38 cellular contexts compared by ENCODE assay signal in genomic region chr11:5228124-5228523, GRCh38. TPM values are rescaled to one million over a fixed set of nuclear protein-coding genes. Genes with fewer than 3 reads are reported as not detected.
"Had no signal": no experiment of that assay in that cellular context is flagged by ENCODE, and none has a peak within 500 bp of the region (broad histone marks: within the 10 kb centered on the region; RNA-seq: fewer than 3 reads in every experiment).

No MANE protein-coding gene starts in this region.

- H3K27me3 Mint-ChIP-seq: activated CD4-positive, alpha-beta memory T cell treated with anti-CD3 and anti-CD28 coated beads for 36 hours; activated CD4-positive, alpha-beta T cell treated with anti-CD3 and anti-CD28 coated beads, Interleukin-2, amount 10 ng/mL, durations not matched to agents 24 days and 14 days had no signal

- H3K4me1 ChIP-seq: adrenal gland, body of pancreas, breast epithelium had no signal

- DNase-seq: activated B cell treated with CpG ODN at 0.5 μM for 24 hours; activated CD4-positive, alpha-beta memory T cell treated with anti-CD3 and anti-CD28 coated beads for 36 hours; activated CD4-positive, alpha-beta T cell treated with anti-CD3 and anti-CD28 coated beads for 4 hours; activated CD4-positive, alpha-beta T cell treated with anti-CD3 and anti-CD28 coated beads, Interleukin-2, amount 10 ng/mL, durations not matched to agents 24 days and 14 days; activated CD4-positive, alpha-beta T cell treated with anti-CD3 and anti-CD28 coated beads, Interleukin-2, amount 50 U/mL, for 1 hour; activated CD4-positive, alpha-beta T cell treated with anti-CD3 and anti-CD28 coated beads, Interleukin-2, amount 50 U/mL, for 4 hours; activated CD4-positive, CD25-positive, alpha-beta regulatory T cell treated with anti-CD3 and anti-CD28 coated beads, Interleukin-2, amount 50 U/mL, for 72 hours; activated CD8-positive, alpha-beta memory T cell treated with anti-CD3 and anti-CD28 coated beads, Interleukin-2, amount 50 U/mL, for 4 hours; activated CD8-positive, alpha-beta T cell treated with anti-CD3 and anti-CD28 coated beads for 36 hours; activated effector memory CD4-positive, alpha-beta T cell treated with anti-CD3 and anti-CD28 coated beads, Interleukin-2, amount 50 U/mL, for 16 hours; activated gamma-delta T cell treated with Interleukin-2 at 50 U/mL for 16 hours; activated naive CD4-positive, alpha-beta T cell; activated naive CD4-positive, alpha-beta T cell treated with anti-CD3 and anti-CD28 coated beads for 36 hours; activated naive CD4-positive, alpha-beta T cell treated with anti-CD3 and anti-CD28 coated beads, Interleukin-2, amount 50 U/mL, for 16 hours; activated naive CD8-positive, alpha-beta T cell treated with anti-CD3 and anti-CD28 coated beads for 36 hours; activated T-cell treated with anti-CD3 and anti-CD28 coated beads for 4 hours; activated T-cell treated with anti-CD3 and anti-CD28 coated beads, Interleukin-2, amount 50 U/mL, for 1 hour; activated T-cell treated with anti-CD3 and anti-CD28 coated beads, Interleukin-2, amount 50 U/mL, for 4 hours; activated T-cell treated with anti-CD3 and anti-CD28 coated beads, Interleukin-2, amount 50 U/mL, for 72 hours; adrenal gland; amniotic stem cell; aorta; body of pancreas; brain microvascular endothelial cell; central memory CD4-positive, alpha-beta T cell; T-helper 2 cell; T-helper 9 cell had no signal

- H3K4me3 ChIP-seq: adrenal gland, body of pancreas, breast epithelium had no signal

- H3K4me1 Mint-ChIP-seq: activated B cell treated with CpG ODN at 0.5 μM for 24 hours; activated CD4-positive, alpha-beta T cell treated with anti-CD3 and anti-CD28 coated beads, Interleukin-2, amount 10 ng/mL, durations not matched to agents 24 days and 14 days; activated naive CD8-positive, alpha-beta T cell treated with anti-CD3 and anti-CD28 coated beads for 36 hours; activated T-helper 17 cell treated with anti-CD3 and anti-CD28 coated beads, Interleukin-2, amount 50 U/mL, for 72 hours had no signal

- ATAC-seq: activated CD8-positive, alpha-beta T cell treated with anti-CD3 and anti-CD28 coated beads for 36 hours; activated naive CD4-positive, alpha-beta T cell treated with anti-CD3 and anti-CD28 coated beads, Interleukin-2, amount 50 U/mL, for 72 hours; activated T-cell treated with anti-CD3 and anti-CD28 coated beads, Interleukin-2, amount 50 U/mL, for 4 hours; activated T-cell treated with anti-CD3 and anti-CD28 coated beads, Interleukin-2, amount 50 U/mL, for 72 hours; activated T-helper 17 cell treated with anti-CD3 and anti-CD28 coated beads, Interleukin-2, amount 50 U/mL, for 72 hours; body of pancreas had no signal

- H3K9me3 Mint-ChIP-seq: activated B cell treated with CpG ODN at 0.5 μM for 24 hours; activated CD4-positive, alpha-beta memory T cell treated with anti-CD3 and anti-CD28 coated beads for 36 hours; activated CD4-positive, alpha-beta T cell treated with anti-CD3 and anti-CD28 coated beads, Interleukin-2, amount 10 ng/mL, durations not matched to agents 24 days and 14 days; activated CD8-positive, alpha-beta T cell treated with anti-CD3 and anti-CD28 coated beads for 36 hours; activated naive CD4-positive, alpha-beta T cell treated with anti-CD3 and anti-CD28 coated beads for 36 hours; activated naive CD4-positive, alpha-beta T cell treated with anti-CD3 and anti-CD28 coated beads, Interleukin-2, amount 50 U/mL, for 72 hours; activated naive CD8-positive, alpha-beta T cell treated with anti-CD3 and anti-CD28 coated beads for 36 hours; activated T-cell treated with anti-CD3 and anti-CD28 coated beads, Interleukin-2, amount 50 U/mL, for 4 hours; activated T-cell treated with anti-CD3 and anti-CD28 coated beads, Interleukin-2, amount 50 U/mL, for 72 hours; activated T-helper 1 cell treated with anti-CD3 and anti-CD28 coated beads, Interleukin-12 subunit alpha, Interleukin-12 subunit beta, Interleukin-2, Interleukin-4 antibody, amounts not matched to agents 30 ng/mL and 10 ng/mL and 1 ng/mL, durations not matched to agents 14 hours and 24 hours and 36 hours; activated T-helper 17 cell treated with anti-CD3 and anti-CD28 coated beads, Interleukin-2, amount 50 U/mL, for 72 hours; T-helper 1 cell treated with Interleukin-12 subunit alpha and Interleukin-12 subunit beta and Interleukin-4 antibody, amounts not matched to agents 30 μg/mL and 1 μg/mL, for 36 hours; T-helper 2 cell treated with Interferon-gamma antibody and Interleukin-4, amounts not matched to agents 5 μg/mL and 100 μg/mL, for 36 hours had no signal

- H3K27ac ChIP-seq: adrenal gland, body of pancreas, brain microvascular endothelial cell, breast epithelium, VCaP had no signal

- H3K36me3 ChIP-seq: adrenal gland, brain microvascular endothelial cell, breast epithelium had no signal

- H3K27me3 ChIP-seq: adrenal gland, body of pancreas, brain microvascular endothelial cell, breast epithelium had no signal

- H3K36me3 Mint-ChIP-seq: activated CD4-positive, alpha-beta memory T cell treated with anti-CD3 and anti-CD28 coated beads for 36 hours; activated naive CD4-positive, alpha-beta T cell treated with anti-CD3 and anti-CD28 coated beads, Interleukin-2, amount 50 U/mL, for 72 hours; activated naive CD8-positive, alpha-beta T cell treated with anti-CD3 and anti-CD28 coated beads for 36 hours had no signal

- H3K4me3 Mint-ChIP-seq: activated B cell treated with CpG ODN at 0.5 μM for 24 hours; activated CD4-positive, alpha-beta memory T cell treated with anti-CD3 and anti-CD28 coated beads for 36 hours; activated CD4-positive, alpha-beta T cell treated with anti-CD3 and anti-CD28 coated beads, Interleukin-2, amount 10 ng/mL, durations not matched to agents 24 days and 14 days; activated CD8-positive, alpha-beta T cell treated with anti-CD3 and anti-CD28 coated beads for 36 hours; activated naive CD4-positive, alpha-beta T cell treated with anti-CD3 and anti-CD28 coated beads for 36 hours; activated naive CD8-positive, alpha-beta T cell treated with anti-CD3 and anti-CD28 coated beads for 36 hours; activated T-cell treated with anti-CD3 and anti-CD28 coated beads, Interleukin-2, amount 50 U/mL, for 4 hours; activated T-cell treated with anti-CD3 and anti-CD28 coated beads, Interleukin-2, amount 50 U/mL, for 72 hours; activated T-helper 1 cell treated with anti-CD3 and anti-CD28 coated beads, Interleukin-12 subunit alpha, Interleukin-12 subunit beta, Interleukin-2, Interleukin-4 antibody, amounts not matched to agents 30 ng/mL and 10 ng/mL and 1 ng/mL, durations not matched to agents 14 hours and 24 hours and 36 hours; activated T-helper 17 cell treated with anti-CD3 and anti-CD28 coated beads, Interleukin-2, amount 50 U/mL, for 72 hours; T-helper 1 cell treated with Interleukin-12 subunit alpha and Interleukin-12 subunit beta and Interleukin-4 antibody, amounts not matched to agents 30 μg/mL and 1 μg/mL, for 36 hours; T-helper 2 cell treated with Interferon-gamma antibody and Interleukin-4, amounts not matched to agents 5 μg/mL and 100 μg/mL, for 36 hours had no signal

- H3K9me3 ChIP-seq: adrenal gland, body of pancreas, breast epithelium had no signal

- H3K27ac Mint-ChIP-seq: activated B cell treated with CpG ODN at 0.5 μM for 24 hours; activated CD4-positive, alpha-beta memory T cell treated with anti-CD3 and anti-CD28 coated beads for 36 hours; activated CD4-positive, alpha-beta T cell treated with anti-CD3 and anti-CD28 coated beads, Interleukin-2, amount 10 ng/mL, durations not matched to agents 24 days and 14 days; activated CD8-positive, alpha-beta T cell treated with anti-CD3 and anti-CD28 coated beads for 36 hours; activated naive CD4-positive, alpha-beta T cell treated with anti-CD3 and anti-CD28 coated beads for 36 hours; activated naive CD4-positive, alpha-beta T cell treated with anti-CD3 and anti-CD28 coated beads, Interleukin-2, amount 50 U/mL, for 72 hours; activated naive CD8-positive, alpha-beta T cell treated with anti-CD3 and anti-CD28 coated beads for 36 hours; activated T-cell treated with anti-CD3 and anti-CD28 coated beads, Interleukin-2, amount 50 U/mL, for 72 hours; activated T-helper 1 cell treated with anti-CD3 and anti-CD28 coated beads, Interleukin-12 subunit alpha, Interleukin-12 subunit beta, Interleukin-2, Interleukin-4 antibody, amounts not matched to agents 30 ng/mL and 10 ng/mL and 1 ng/mL, durations not matched to agents 14 hours and 24 hours and 36 hours; activated T-helper 17 cell treated with anti-CD3 and anti-CD28 coated beads, Interleukin-2, amount 50 U/mL, for 72 hours; T-helper 1 cell treated with Interleukin-12 subunit alpha and Interleukin-12 subunit beta and Interleukin-4 antibody, amounts not matched to agents 30 μg/mL and 1 μg/mL, for 36 hours; T-helper 2 cell treated with Interferon-gamma antibody and Interleukin-4, amounts not matched to agents 5 μg/mL and 100 μg/mL, for 36 hours had no signal

RNA-seq across cellular contexts. Expression of gene HBB, which starts 1.3 kb away (rescaled TPM):
- total RNA-seq: activated CD4-positive, alpha-beta memory T cell treated with anti-CD3 and anti-CD28 coated beads for 36 hours; activated CD4-positive, alpha-beta T cell treated with anti-CD3 and anti-CD28 coated beads, Interleukin-2, amount 10 ng/mL, durations not matched to agents 24 days and 14 days; activated CD8-positive, alpha-beta memory T cell treated with anti-CD3 and anti-CD28 coated beads for 36 hours; activated CD8-positive, alpha-beta T cell treated with anti-CD3 and anti-CD28 coated beads for 36 hours; activated naive CD4-positive, alpha-beta T cell treated with anti-CD3 and anti-CD28 coated beads for 36 hours; activated naive CD4-positive, alpha-beta T cell treated with anti-CD3 and anti-CD28 coated beads, Interleukin-2, amount 50 U/mL, for 72 hours; activated naive CD8-positive, alpha-beta T cell treated with anti-CD3 and anti-CD28 coated beads for 36 hours; activated T-cell treated with anti-CD3 and anti-CD28 coated beads, Interleukin-2, amount 50 U/mL, for 4 hours; activated T-cell treated with anti-CD3 and anti-CD28 coated beads, Interleukin-2, amount 50 U/mL, for 72 hours; activated T-helper 1 cell treated with anti-CD3 and anti-CD28 coated beads, Interleukin-12 subunit alpha, Interleukin-12 subunit beta, Interleukin-2, Interleukin-4 antibody, amounts not matched to agents 30 ng/mL and 10 ng/mL and 1 ng/mL, durations not matched to agents 14 hours and 24 hours and 36 hours; activated T-helper 17 cell treated with anti-CD3 and anti-CD28 coated beads, Interleukin-2, amount 50 U/mL, for 72 hours; astrocyte had no signal

RNA-seq across cellular contexts. Expression of gene HBD, which starts 6.2 kb away (rescaled TPM):
- total RNA-seq: activated B cell treated with CpG ODN at 0.5 μM for 24 hours; activated CD4-positive, alpha-beta memory T cell treated with anti-CD3 and anti-CD28 coated beads for 36 hours; activated CD4-positive, alpha-beta T cell treated with anti-CD3 and anti-CD28 coated beads, Interleukin-2, amount 10 ng/mL, durations not matched to agents 24 days and 14 days; activated CD8-positive, alpha-beta memory T cell treated with anti-CD3 and anti-CD28 coated beads for 36 hours; activated CD8-positive, alpha-beta T cell treated with anti-CD3 and anti-CD28 coated beads for 36 hours; activated naive CD4-positive, alpha-beta T cell treated with anti-CD3 and anti-CD28 coated beads for 36 hours; activated naive CD8-positive, alpha-beta T cell treated with anti-CD3 and anti-CD28 coated beads for 36 hours; activated T-helper 1 cell treated with anti-CD3 and anti-CD28 coated beads, Interleukin-12 subunit alpha, Interleukin-12 subunit beta, Interleukin-2, Interleukin-4 antibody, amounts not matched to agents 30 ng/mL and 10 ng/mL and 1 ng/mL, durations not matched to agents 14 hours and 24 hours and 36 hours; activated T-helper 17 cell treated with anti-CD3 and anti-CD28 coated beads, Interleukin-2, amount 50 U/mL, for 72 hours; astrocyte; body of pancreas; breast epithelium; cerebellum had no signal
- polyA plus RNA-seq: adrenal gland, aorta had no signal

RNA-seq across cellular contexts. Expression of gene HBG1, which starts 21.5 kb away (rescaled TPM):
- total RNA-seq: activated B cell treated with CpG ODN at 0.5 μM for 24 hours; activated CD4-positive, alpha-beta memory T cell treated with anti-CD3 and anti-CD28 coated beads for 36 hours; activated CD4-positive, alpha-beta T cell treated with anti-CD3 and anti-CD28 coated beads, Interleukin-2, amount 10 ng/mL, durations not matched to agents 24 days and 14 days; activated CD8-positive, alpha-beta memory T cell treated with anti-CD3 and anti-CD28 coated beads for 36 hours; activated CD8-positive, alpha-beta T cell treated with anti-CD3 and anti-CD28 coated beads for 36 hours; activated naive CD4-positive, alpha-beta T cell treated with anti-CD3 and anti-CD28 coated beads for 36 hours; activated naive CD4-positive, alpha-beta T cell treated with anti-CD3 and anti-CD28 coated beads, Interleukin-2, amount 50 U/mL, for 72 hours; activated naive CD8-positive, alpha-beta T cell treated with anti-CD3 and anti-CD28 coated beads for 36 hours; activated T-cell treated with anti-CD3 and anti-CD28 coated beads, Interleukin-2, amount 50 U/mL, for 72 hours; activated T-helper 1 cell treated with anti-CD3 and anti-CD28 coated beads, Interleukin-12 subunit alpha, Interleukin-12 subunit beta, Interleukin-2, Interleukin-4 antibody, amounts not matched to agents 30 ng/mL and 10 ng/mL and 1 ng/mL, durations not matched to agents 14 hours and 24 hours and 36 hours; activated T-helper 17 cell treated with anti-CD3 and anti-CD28 coated beads, Interleukin-2, amount 50 U/mL, for 72 hours; aorta; astrocyte; body of pancreas; breast epithelium; cardiac septum had no signal
- polyA plus RNA-seq: adrenal gland, aorta had no signal

RNA-seq across cellular contexts. Expression of gene HBG2, which starts 26.5 kb away (rescaled TPM):
- total RNA-seq: activated B cell treated with CpG ODN at 0.5 μM for 24 hours; activated CD4-positive, alpha-beta memory T cell treated with anti-CD3 and anti-CD28 coated beads for 36 hours; activated CD4-positive, alpha-beta T cell treated with anti-CD3 and anti-CD28 coated beads, Interleukin-2, amount 10 ng/mL, durations not matched to agents 24 days and 14 days; activated CD8-positive, alpha-beta memory T cell treated with anti-CD3 and anti-CD28 coated beads for 36 hours; activated CD8-positive, alpha-beta T cell treated with anti-CD3 and anti-CD28 coated beads for 36 hours; activated naive CD4-positive, alpha-beta T cell treated with anti-CD3 and anti-CD28 coated beads for 36 hours; activated naive CD8-positive, alpha-beta T cell treated with anti-CD3 and anti-CD28 coated beads for 36 hours; activated T-cell treated with anti-CD3 and anti-CD28 coated beads, Interleukin-2, amount 50 U/mL, for 72 hours; activated T-helper 1 cell treated with anti-CD3 and anti-CD28 coated beads, Interleukin-12 subunit alpha, Interleukin-12 subunit beta, Interleukin-2, Interleukin-4 antibody, amounts not matched to agents 30 ng/mL and 10 ng/mL and 1 ng/mL, durations not matched to agents 14 hours and 24 hours and 36 hours; activated T-helper 17 cell treated with anti-CD3 and anti-CD28 coated beads, Interleukin-2, amount 50 U/mL, for 72 hours; astrocyte; body of pancreas; breast epithelium had no signal

RNA-seq across cellular contexts. Expression of gene OR51V1, which starts 27.6 kb away (rescaled TPM):
- total RNA-seq: activated B cell treated with CpG ODN at 0.5 μM for 24 hours; activated CD4-positive, alpha-beta memory T cell treated with anti-CD3 and anti-CD28 coated beads for 36 hours; activated CD4-positive, alpha-beta T cell treated with anti-CD3 and anti-CD28 coated beads, Interleukin-2, amount 10 ng/mL, durations not matched to agents 24 days and 14 days; activated CD8-positive, alpha-beta memory T cell treated with anti-CD3 and anti-CD28 coated beads for 36 hours; activated CD8-positive, alpha-beta T cell treated with anti-CD3 and anti-CD28 coated beads for 36 hours; activated naive CD4-positive, alpha-beta T cell treated with anti-CD3 and anti-CD28 coated beads for 36 hours; activated naive CD4-positive, alpha-beta T cell treated with anti-CD3 and anti-CD28 coated beads, Interleukin-2, amount 50 U/mL, for 72 hours; activated naive CD8-positive, alpha-beta T cell treated with anti-CD3 and anti-CD28 coated beads for 36 hours; activated T-cell treated with anti-CD3 and anti-CD28 coated beads, Interleukin-2, amount 50 U/mL, for 4 hours; activated T-cell treated with anti-CD3 and anti-CD28 coated beads, Interleukin-2, amount 50 U/mL, for 72 hours; activated T-helper 1 cell treated with anti-CD3 and anti-CD28 coated beads, Interleukin-12 subunit alpha, Interleukin-12 subunit beta, Interleukin-2, Interleukin-4 antibody, amounts not matched to agents 30 ng/mL and 10 ng/mL and 1 ng/mL, durations not matched to agents 14 hours and 24 hours and 36 hours; activated T-helper 17 cell treated with anti-CD3 and anti-CD28 coated beads, Interleukin-2, amount 50 U/mL, for 72 hours; adrenal gland; aorta; astrocyte; body of pancreas; breast epithelium; cardiac septum; cerebellum had no signal
- polyA plus RNA-seq: adrenal gland, aorta had no signal
